8 cellular contexts compared by ENCODE assay signal in the genomic region with DNA sequence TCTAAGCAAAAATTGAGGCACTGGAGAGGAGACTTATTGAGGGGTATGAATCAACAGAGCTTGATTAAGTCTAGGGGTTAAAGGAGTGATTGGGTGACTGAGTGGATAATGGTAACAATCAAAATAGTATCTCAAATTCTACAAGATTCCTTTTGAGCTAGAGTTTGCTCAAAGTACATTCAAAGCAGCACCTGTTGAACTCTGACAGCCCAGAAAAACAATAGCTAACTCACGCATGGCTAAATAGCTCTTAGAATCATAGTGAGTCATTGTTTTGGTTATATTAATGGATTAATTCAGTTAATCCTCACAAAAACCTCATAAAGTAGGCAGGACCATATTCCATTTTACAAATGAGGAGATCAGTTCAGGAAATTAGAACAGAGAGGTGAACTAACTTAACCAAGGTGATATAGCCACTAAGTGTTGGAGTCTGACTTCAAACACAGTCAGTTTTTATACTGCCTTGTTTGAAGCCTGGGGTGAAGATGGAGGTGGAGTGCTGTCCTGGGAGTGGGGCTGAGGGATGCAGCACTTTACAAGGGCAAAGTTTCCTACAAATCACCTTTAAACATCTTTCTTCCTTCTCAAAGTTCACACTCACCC. TPM values are rescaled to one million over a fixed set of nuclear protein-coding genes. Genes with fewer than 3 reads are reported as not detected.
A peak's percentile ranks its signal among the peaks of the same experiment; 100 is the strongest.
DNase-seq lines count a peak whose midpoint lies in the region; ATAC-seq and TF ChIP-seq lines count a peak whose summit lies in the region.

No MANE protein-coding gene starts in this region.

- H3K4me3 ChIP-seq in H7 (ENCODE audit: insufficient read depth, low read depth, low read length) = no peak overlapping the region
- H3K4me3 ChIP-seq in LNCaP clone FGC (ENCODE audit: low read depth, low read length) = peak overlapping the region; percentile 33
- H3K4me3 ChIP-seq in kidney epithelial cell (ENCODE audit: low read depth, low read length) = no peak overlapping the region
- no peak overlapping the region for H3K4me3 ChIP-seq in left lung

- intact Hi-C loops in left lung (cut with DNase I) = no loop called here

- H3K36me3 ChIP-seq in H7 (replicated peaks; ENCODE audit: control insufficient read depth, insufficient read depth, low read length) (no peaks in the 10 kb centered on the region), kidney epithelial cell (ENCODE audit: control insufficient read depth, insufficient read depth, low read length) (no peaks in the 10 kb centered on the region), left lung (no peaks in the 10 kb centered on the region)

- ATAC-seq in GM18511 (IDR thresholded peaks at IDR 0.05; ENCODE audit: unreplicated experiment) = peak; percentile 59
- no peak for ATAC-seq in left lung

- peak; percentile 23 for DNase-seq in H7
- DNase-seq in LNCaP clone FGC (ENCODE audit: low read depth) = no peak
- DNase-seq in kidney epithelial cell (ENCODE audit: low read depth) = peak; percentile 34
- DNase-seq in HuH-7.5 (ENCODE audit: low spot score) = no peak
- DNase-seq in left lung = no peak
- no peak for DNase-seq in NCI-H146 treated with DMSO at 0.1 percent for 48 hours (lab: John Stamatoyannopoulos, UW; ENCODE audit: unreplicated experiment)
- no peak for DNase-seq in SHP77 treated with DMSO at 0.1 percent for 48 hours (lab: John Stamatoyannopoulos, UW)

- H3K27me3 ChIP-seq in H7 (ENCODE audit: control insufficient read depth, insufficient read depth, low read length) (no peaks in the 10 kb centered on the region), kidney epithelial cell (ENCODE audit: control insufficient read depth, insufficient read depth, low read length) (no peaks in the 10 kb centered on the region), left lung (no peaks in the 10 kb centered on the region)

- H3K27ac ChIP-seq in left lung = peak overlapping the region in 1 of 2 donors; percentile 65

- no peak for TF ChIP-seq CTCF in LNCaP clone FGC (IDR thresholded peaks at IDR 0.05; ENCODE audit: control insufficient read depth, extremely low read depth, insufficient read depth)
- TF ChIP-seq CTCF in kidney epithelial cell (IDR thresholded peaks at IDR 0.05; ENCODE audit: insufficient read depth, low read length, poor library complexity, severe bottlenecking) = no peak
- no peak for TF ChIP-seq CTCF in left lung (IDR thresholded peaks at IDR 0.05)

- H3K9me3 ChIP-seq in left lung = no peaks in the 10 kb centered on the region

- H3K4me1 ChIP-seq in left lung = peaks cover 0 to 14% of the 10 kb centered on the region in 2 donors

RNA-seq across cellular contexts. Expression of gene PPM1K, which starts 35.9 kb away (rescaled TPM):
- 19.8 and 21.4 TPM in 2 replicates for total RNA-seq in H7 (2014; rRNA removed; shearing (Covaris generic))
- total RNA-seq in kidney epithelial cell (9.0 and 11.0 TPM in 2 replicates), left lung (10 to 100 TPM; 19.1 to 23.2 TPM)

RNA-seq across cellular contexts. Expression of gene HERC6, which starts 58.4 kb away (rescaled TPM):
- total RNA-seq in H7 (2014; rRNA removed; shearing (Covaris generic)) = 1.9 and 2.9 TPM in 2 replicates
- 12.0 and 16.4 TPM in 2 replicates for total RNA-seq in kidney epithelial cell
- total RNA-seq in left lung = 10 to 100 TPM; 13.2 to 21.9 TPM

Comparison
In these comparisons a context has a peak if more than half of its experiments do, and no peak if none do; other contexts are left out.
1. DNase-seq: peak in H7 (single experiment) and kidney epithelial cell (single experiment); none in LNCaP clone FGC (single experiment), HuH-7.5 (single experiment), left lung (0 of 2), NCI-H146 treated with DMSO at 0.1 percent for 48 hours (single experiment) and SHP77 treated with DMSO at 0.1 percent for 48 hours (single experiment).